Comparison of ENCODE assay signal across 8 cellular contexts in the genomic region with DNA sequence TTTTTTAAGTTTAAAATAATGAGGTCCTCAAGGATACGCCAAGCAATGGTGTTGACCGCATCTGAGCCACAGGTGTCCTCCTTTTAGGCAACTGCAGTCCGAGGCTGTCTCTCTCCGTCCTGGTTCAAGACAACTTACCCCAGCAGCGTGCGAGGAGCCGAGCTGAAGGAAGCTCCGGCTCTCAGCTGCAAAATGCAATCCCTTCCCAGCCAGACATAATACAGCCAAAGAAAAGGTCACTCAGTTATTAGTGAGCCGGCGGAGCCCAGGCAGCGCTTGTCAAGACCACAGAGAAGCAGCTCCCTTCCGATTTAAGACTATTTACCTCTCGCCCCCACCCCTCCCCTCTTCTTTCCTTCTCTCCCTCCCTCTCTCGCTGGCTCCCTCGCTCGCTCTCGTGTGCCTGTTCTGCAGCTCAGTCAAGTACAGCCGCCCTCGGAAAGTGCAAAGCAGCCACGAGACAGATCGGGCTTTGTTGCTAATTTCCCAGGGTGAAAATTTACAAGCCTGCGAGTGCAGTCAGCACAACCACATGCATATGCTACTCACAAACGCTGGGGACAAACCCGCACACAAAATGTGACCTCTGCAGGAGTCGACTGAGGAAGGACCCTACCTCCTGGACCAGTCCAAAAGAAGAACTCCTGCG. TPM values are rescaled to one million over a fixed set of nuclear protein-coding genes. Genes with fewer than 3 reads are reported as not detected.
DNase-seq lines count a peak whose midpoint lies in the region; ATAC-seq and TF ChIP-seq lines count a peak whose summit lies in the region.

No MANE protein-coding gene starts in this region.

- DNase-seq in Ammon's horn (ENCODE audit: low spot score) (peak; percentile 83), NCI-H146 (lab: John Stamatoyannopoulos, UW) (peak; percentile 93), breast epithelium (ENCODE audit: low spot score in 2 of 2) (no peak), left lobe of liver (ENCODE audit: low spot score) (no peak), thoracic aorta (ENCODE audit: low spot score) (no peak), T-helper 1 cell (no peak)
- DNase-seq in stimulated activated CD4-positive, alpha-beta T cell treated with anti-CD3 and anti-CD28 coated beads, Interleukin-1b, Interleukin-23, amount 100 ng/mL, for 48 hours: no peak

- no peak overlapping the region for H3K27ac ChIP-seq in breast epithelium
- peak overlapping the region; percentile 85 to 88 for H3K27ac ChIP-seq in thoracic aorta

- H3K27me3 ChIP-seq in breast epithelium (no peaks in the 10 kb centered on the region), thoracic aorta (replicated peaks; ENCODE audit: insufficient read depth) (no peaks in the 10 kb centered on the region)

- intact Hi-C loops in breast epithelium (cut with DNase I; ENCODE audit: low total_unique reads): no loop called here

- peak; percentile 44 for ATAC-seq in GM21717 (IDR thresholded peaks at IDR 0.05; ENCODE audit: unreplicated experiment)
- peak; percentile 65 for ATAC-seq in left lobe of liver
- peak; percentile 8 for ATAC-seq in thoracic aorta (ENCODE audit: insufficient number of reproducible peaks, low FRiP score, low read depth)

- no peaks in the 10 kb centered on the region for H3K4me1 ChIP-seq in breast epithelium
- peaks cover 0 to 35% of the 10 kb centered on the region in 2 donors for H3K4me1 ChIP-seq in thoracic aorta (ENCODE audit: control insufficient read depth in 1 of 2, low read depth in 2 of 2)

- TF ChIP-seq POLR2A in breast epithelium (IDR thresholded peaks at IDR 0.05): no peak

- H3K36me3 ChIP-seq in breast epithelium (no peaks in the 10 kb centered on the region), thoracic aorta (no peaks in the 10 kb centered on the region)

- H3K9me3 ChIP-seq in breast epithelium (no peaks in the 10 kb centered on the region), thoracic aorta (no peaks in the 10 kb centered on the region)

- TF ChIP-seq CTCF in breast epithelium (IDR thresholded peaks at IDR 0.05) (no peak), thoracic aorta (IDR thresholded peaks at IDR 0.05) (no peak)

- peak overlapping the region; percentile 50 to 68 (median 53) for H3K4me3 ChIP-seq in breast epithelium
- H3K4me3 ChIP-seq in thoracic aorta: peak overlapping the region; percentile 79

RNA-seq across cellular contexts. Expression of gene LMO3, which starts 0.4 kb away (rescaled TPM):
- 10 to 100 TPM in 2 of 3 donors, 1 to 10 TPM in 1; 6.9 to 56.3 (median 16.5) TPM for total RNA-seq in breast epithelium
- total RNA-seq in left lobe of liver: 0.15 TPM
- 10 to 100 TPM; 45.4 to 49.5 TPM for total RNA-seq in thoracic aorta

Comparison
In these comparisons a context has a peak if more than half of its experiments do, and no peak if none do; other contexts are left out.
1. DNase-seq: peak in Ammon's horn (single experiment) and NCI-H146 (single experiment); none in breast epithelium (0 of 2), left lobe of liver (single experiment), thoracic aorta (single experiment), stimulated activated CD4-positive, alpha-beta T cell treated with anti-CD3 and anti-CD28 coated beads, Interleukin-1b, Interleukin-23, amount 100 ng/mL, for 48 hours (single experiment) and T-helper 1 cell (0 of 5).
2. ATAC-seq: peak in every context shown above with its lines; median percentile 65 in left lobe of liver; 44 in GM21717; 8 in thoracic aorta.
3. H3K27ac ChIP-seq: peak in thoracic aorta (2 of 2); none in breast epithelium (0 of 2).